16 cellular contexts compared by ENCODE assay signal in genomic region chr17:76843703-76844484, GRCh38. TPM values are rescaled to one million over a fixed set of nuclear protein-coding genes. Genes with fewer than 3 reads are reported as not detected.
DNase-seq lines count a peak whose midpoint lies in the region; ATAC-seq and TF ChIP-seq lines count a peak whose summit lies in the region.
"Had no signal": no experiment of that assay in that cellular context is flagged by ENCODE, and none has a peak within 500 bp of the region (broad histone marks: within the 10 kb centered on the region; RNA-seq: fewer than 3 reads in every experiment).

No MANE protein-coding gene starts in this region.

- intact Hi-C loops in PC-3 (cut with micrococcal nuclease): no loop called here
- intact Hi-C loops in left colon (cut with DNase I, micrococcal nuclease): no loop called here
- intact Hi-C loops in ascending aorta (cut with DNase I): no loop called here

- POLR2A ChIA-PET in PC-3 (lab: Charles Lee; ENCODE audit: unreplicated experiment): no interaction called here

- no peaks in the 10 kb centered on the region for H3F3A ChIP-seq in PC-3 (ENCODE audit: low read length, unreplicated experiment)

- H2AFZ ChIP-seq in PC-3 (ENCODE audit: low read length): no peak overlapping the region

- TF ChIP-seq CTCF in GM12873 (IDR thresholded peaks at IDR 0.05; ENCODE audit: insufficient read depth, low read depth, low read length, missing control alignments) (peak; percentile 7), PC-3 (conservative IDR thresholded peaks at IDR 0.05; ENCODE audit: low read depth, low read length) (no peak), ascending aorta (IDR thresholded peaks at IDR 0.05) (no peak)

- H3K36me3 ChIP-seq in PC-3 (ENCODE audit: low read depth, low read length) (no peaks in the 10 kb centered on the region), ascending aorta (no peaks in the 10 kb centered on the region)
- H3K36me3 ChIP-seq: SJSA1 had no signal

- DNase-seq in AG20443 (ENCODE audit: low spot score) (peak; percentile 45), PC-3 (peak; percentile 31), hepatic stellate cell (ENCODE audit: low spot score) (peak; percentile 36), left colon (no peak), NCI-H1092 treated with DMSO at 0.1 percent for 48 hours (lab: John Stamatoyannopoulos, UW) (no peak), ascending aorta (ENCODE audit: low spot score in 2 of 2) (no peak)
- DNase-seq: activated CD8-positive, alpha-beta T cell treated with anti-CD3 and anti-CD28 coated beads for 36 hours; AML-193; amniotic stem cell; occipital lobe had no signal

- H3K79me2 ChIP-seq in PC-3 (ENCODE audit: low read length): no peaks in the 10 kb centered on the region

- BruUV-seq in PC-3 (replicated peaks; lab: Mats Ljungman, UMichigan): no TSS peak

- H3K4me3 ChIP-seq in PC-3 (ENCODE audit: low read length) (no peak overlapping the region), ascending aorta (no peak overlapping the region)
- H3K4me3 ChIP-seq: SJSA1, skin epidermis had no signal

- H3K27ac ChIP-seq in PC-3 (ENCODE audit: low read length) (no peak overlapping the region), ascending aorta (no peak overlapping the region)
- H3K27ac ChIP-seq: epithelial cell of prostate, SJSA1, skin epidermis had no signal

- ATAC-seq in PC-3 (0 out of 2 replicates have a peak, but pooled peaks have one; percentile 11), left colon (no peak), HG03521 (IDR thresholded peaks at IDR 0.05; ENCODE audit: unreplicated experiment) (no peak)
- ATAC-seq: activated CD8-positive, alpha-beta T cell treated with anti-CD3 and anti-CD28 coated beads for 36 hours; stimulated activated effector memory CD8-positive, alpha-beta T cell treated with anti-CD3 and anti-CD28 coated beads, Interleukin-12 subunit alpha, Interleukin-12 subunit beta, amount 100 ng/mL, for 72 hours had no signal

- no peak overlapping the region for H3K4me2 ChIP-seq in PC-3 (ENCODE audit: low read length)

- no peaks in the 10 kb centered on the region for H3K9me3 ChIP-seq in PC-3 (ENCODE audit: low read length)
- H3K9me3 ChIP-seq in ascending aorta: no peaks in the 10 kb centered on the region

- peaks cover 24% of the 10 kb centered on the region for H3K27me3 ChIP-seq in PC-3 (ENCODE audit: low read length)
- no peaks in the 10 kb centered on the region for H3K27me3 ChIP-seq in ascending aorta
- H3K27me3 ChIP-seq: SJSA1 had no signal

- peaks cover 11% of the 10 kb centered on the region for H3K4me1 ChIP-seq in PC-3 (ENCODE audit: insufficient read depth, low read length)
- H3K4me1 ChIP-seq in ascending aorta: peaks cover 2 to 3% of the 10 kb centered on the region in 2 donors

- no peak overlapping the region for H3K9ac ChIP-seq in PC-3 (ENCODE audit: low read length)

- CTCF ChIA-PET in PC-3 (lab: Charles Lee): no interaction called here

- no peaks in the 10 kb centered on the region for H4K20me1 ChIP-seq in PC-3 (ENCODE audit: low read length)

- no peaks in the 10 kb centered on the region for H3K9me2 ChIP-seq in PC-3 (replicated peaks; ENCODE audit: low read length)

RNA-seq across cellular contexts. Expression of gene MGAT5B, which starts 24.3 kb away (rescaled TPM):
- 4.9 and 10.3 TPM in 2 replicates for total RNA-seq in PC-3 (2014; rRNA removed)
- total RNA-seq in left colon: under 1 TPM; 0.36 to 0.46 TPM
- total RNA-seq in ascending aorta: not detected
- total RNA-seq: activated CD8-positive, alpha-beta T cell treated with anti-CD3 and anti-CD28 coated beads for 36 hours had no signal

Comparison
In these comparisons a context has a peak if more than half of its experiments do, and no peak if none do; other contexts are left out.
1. DNase-seq: peak in AG20443 (single experiment), PC-3 (single experiment) and hepatic stellate cell (single experiment); none in left colon (0 of 2), NCI-H1092 treated with DMSO at 0.1 percent for 48 hours (single experiment) and ascending aorta (0 of 2).